Comparison of ENCODE assay signal across 1 cellular context in genomic region chr2:113167115-113167932, GRCh38.
TF ChIP-seq lines count a peak whose summit lies in the region.

No MANE protein-coding gene starts in this region.

TF ChIP-seq in HepG2, 621 proteins besides CTCF, POLR2A, EP300 and RAD21 (continued from another document and continues in another):
- TF ChIP-seq ZBTB49 (CRISPR knock-in tag; IDR thresholded peaks at IDR 0.05; ENCODE audit: borderline replicate concordance) (no peak), BCLAF1 (IDR thresholded peaks at IDR 0.05) (no peak), BRF2 (CRISPR knock-in tag; IDR thresholded peaks at IDR 0.05) (peak; percentile 83), ZMAT3 (CRISPR knock-in tag; conservative IDR thresholded peaks at IDR 0.05) (peak; percentile 98; the same call in 1 of the 2 replicates), STAT5B (CRISPR knock-in tag; IDR thresholded peaks at IDR 0.05) (peak; percentile 76; the same call in 1 of the 2 replicates), GLI4 (CRISPR knock-in tag; IDR thresholded peaks at IDR 0.05; ENCODE audit: borderline replicate concordance) (no peak), ZNF576 (CRISPR knock-in tag; IDR thresholded peaks at IDR 0.05) (no peak), ZNF124 (CRISPR knock-in tag; IDR thresholded peaks at IDR 0.05) (peak; percentile 97), ZNF33B (CRISPR knock-in tag; IDR thresholded peaks at IDR 0.05) (peak; percentile 70; the same call in 1 of the 2 replicates), CBX2 (IDR thresholded peaks at IDR 0.05; ENCODE audit: low read depth, low read length) (no peak), CBX2 (CRISPR knock-in tag; IDR thresholded peaks at IDR 0.05; ENCODE audit: low read depth) (peak; percentile 90; the same call in 1 of the 2 replicates), MTERF4 (CRISPR knock-in tag; IDR thresholded peaks at IDR 0.05) (peak; percentile 93), NBN (conservative IDR thresholded peaks at IDR 0.05) (no peak), CEBPZ (IDR thresholded peaks at IDR 0.05; ENCODE audit: low read length) (no peak), UBTF (CRISPR knock-in tag; IDR thresholded peaks at IDR 0.05) (peak; percentile 95), HMGXB4 (CRISPR knock-in tag; IDR thresholded peaks at IDR 0.05; ENCODE audit: borderline replicate concordance in 1 of 2, low read depth in 1 of 2) (peak; percentile 88 to 89; a peak in 3 of 4 replicates), SP4 (CRISPR knock-in tag; IDR thresholded peaks at IDR 0.05) (peak; percentile 78), TERF1 (CRISPR knock-in tag; IDR thresholded peaks at IDR 0.05) (no peak), CEBPG (CRISPR knock-in tag; IDR thresholded peaks at IDR 0.05) (peak; percentile 64), E2F2 (CRISPR knock-in tag; IDR thresholded peaks at IDR 0.05; ENCODE audit: borderline replicate concordance) (peak; percentile 73; the same call in 1 of the 2 replicates), ZC3H4 (CRISPR knock-in tag; IDR thresholded peaks at IDR 0.05; ENCODE audit: borderline replicate concordance) (peak; percentile 25; the same call in 1 of the 2 replicates), ZNF276 (CRISPR knock-in tag; IDR thresholded peaks at IDR 0.05; ENCODE audit: low read depth) (no peak; the same call in none of the 2 replicates), SMYD3 (CRISPR knock-in tag; IDR thresholded peaks at IDR 0.05) (peak; percentile 96; the same call in 1 of the 2 replicates), POGZ (CRISPR knock-in tag; IDR thresholded peaks at IDR 0.05) (peak; percentile 96), ZMYM3 (CRISPR knock-in tag; IDR thresholded peaks at IDR 0.05) (peak; percentile 97), ZFY (CRISPR knock-in tag; IDR thresholded peaks at IDR 0.05) (peak; percentile 73), ZNF296 (CRISPR knock-in tag; conservative IDR thresholded peaks at IDR 0.05) (peak; percentile 60; the same call in 1 of the 2 replicates), ZNF619 (CRISPR knock-in tag; IDR thresholded peaks at IDR 0.05) (peak; percentile 60), ZNF30 (CRISPR knock-in tag; IDR thresholded peaks at IDR 0.05) (no peak), IRF2 (CRISPR knock-in tag; IDR thresholded peaks at IDR 0.05) (peak; percentile 93; the same call in 1 of the 2 replicates)
